In the genomic region with DNA sequence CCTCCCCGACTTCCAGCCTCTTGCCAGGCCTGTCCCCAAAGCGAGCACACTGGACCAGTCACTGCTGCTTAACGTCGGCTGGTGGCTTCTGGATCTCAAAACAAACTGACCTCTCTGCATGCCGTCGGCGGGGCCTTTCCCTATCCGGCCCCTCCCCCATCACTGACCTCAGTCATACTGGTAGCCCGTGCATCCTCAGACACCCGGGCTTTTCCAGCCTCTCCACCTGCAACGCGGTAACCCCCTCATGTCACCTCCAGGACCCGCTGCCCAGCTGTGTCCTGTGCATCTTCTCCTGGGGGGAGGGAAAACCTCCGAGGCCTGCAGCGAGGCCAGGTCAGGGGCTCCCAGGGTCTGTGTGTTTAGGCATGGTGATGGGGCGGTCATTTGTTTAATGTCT, we compare ENCODE assay signal across 2 cellular contexts.
TF ChIP-seq lines count a peak whose summit lies in the region.

No MANE protein-coding gene starts in this region.

TF ChIP-seq in IMR-90, 13 proteins besides CTCF, POLR2A, EP300 and RAD21:
- no peak for TF ChIP-seq RCOR1 (IDR thresholded peaks at IDR 0.05; ENCODE audit: insufficient replicate concordance, low read length)
- no peak for TF ChIP-seq MXI1 (IDR thresholded peaks at IDR 0.05; ENCODE audit: borderline replicate concordance, low read depth, low read length)

TF ChIP-seq in H1, 55 proteins besides CTCF, POLR2A, EP300 and RAD21:
- TF ChIP-seq, protein P1, sequence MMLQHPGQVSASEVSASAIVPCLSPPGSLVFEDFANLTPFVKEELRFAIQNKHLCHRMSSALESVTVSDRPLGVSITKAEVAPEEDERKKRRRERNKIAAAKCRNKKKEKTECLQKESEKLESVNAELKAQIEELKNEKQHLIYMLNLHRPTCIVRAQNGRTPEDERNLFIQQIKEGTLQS (IDR thresholded peaks at IDR 0.05; ENCODE audit: insufficient read depth, low read depth, low read length), result no peak
- TF ChIP-seq EZH2 (IDR thresholded peaks at IDR 0.05; ENCODE audit: low read depth, low read length, severe bottlenecking), result no peak
- no peak for TF ChIP-seq MAFK (IDR thresholded peaks at IDR 0.05; ENCODE audit: low read depth, low read length)
- TF ChIP-seq, protein P2, sequence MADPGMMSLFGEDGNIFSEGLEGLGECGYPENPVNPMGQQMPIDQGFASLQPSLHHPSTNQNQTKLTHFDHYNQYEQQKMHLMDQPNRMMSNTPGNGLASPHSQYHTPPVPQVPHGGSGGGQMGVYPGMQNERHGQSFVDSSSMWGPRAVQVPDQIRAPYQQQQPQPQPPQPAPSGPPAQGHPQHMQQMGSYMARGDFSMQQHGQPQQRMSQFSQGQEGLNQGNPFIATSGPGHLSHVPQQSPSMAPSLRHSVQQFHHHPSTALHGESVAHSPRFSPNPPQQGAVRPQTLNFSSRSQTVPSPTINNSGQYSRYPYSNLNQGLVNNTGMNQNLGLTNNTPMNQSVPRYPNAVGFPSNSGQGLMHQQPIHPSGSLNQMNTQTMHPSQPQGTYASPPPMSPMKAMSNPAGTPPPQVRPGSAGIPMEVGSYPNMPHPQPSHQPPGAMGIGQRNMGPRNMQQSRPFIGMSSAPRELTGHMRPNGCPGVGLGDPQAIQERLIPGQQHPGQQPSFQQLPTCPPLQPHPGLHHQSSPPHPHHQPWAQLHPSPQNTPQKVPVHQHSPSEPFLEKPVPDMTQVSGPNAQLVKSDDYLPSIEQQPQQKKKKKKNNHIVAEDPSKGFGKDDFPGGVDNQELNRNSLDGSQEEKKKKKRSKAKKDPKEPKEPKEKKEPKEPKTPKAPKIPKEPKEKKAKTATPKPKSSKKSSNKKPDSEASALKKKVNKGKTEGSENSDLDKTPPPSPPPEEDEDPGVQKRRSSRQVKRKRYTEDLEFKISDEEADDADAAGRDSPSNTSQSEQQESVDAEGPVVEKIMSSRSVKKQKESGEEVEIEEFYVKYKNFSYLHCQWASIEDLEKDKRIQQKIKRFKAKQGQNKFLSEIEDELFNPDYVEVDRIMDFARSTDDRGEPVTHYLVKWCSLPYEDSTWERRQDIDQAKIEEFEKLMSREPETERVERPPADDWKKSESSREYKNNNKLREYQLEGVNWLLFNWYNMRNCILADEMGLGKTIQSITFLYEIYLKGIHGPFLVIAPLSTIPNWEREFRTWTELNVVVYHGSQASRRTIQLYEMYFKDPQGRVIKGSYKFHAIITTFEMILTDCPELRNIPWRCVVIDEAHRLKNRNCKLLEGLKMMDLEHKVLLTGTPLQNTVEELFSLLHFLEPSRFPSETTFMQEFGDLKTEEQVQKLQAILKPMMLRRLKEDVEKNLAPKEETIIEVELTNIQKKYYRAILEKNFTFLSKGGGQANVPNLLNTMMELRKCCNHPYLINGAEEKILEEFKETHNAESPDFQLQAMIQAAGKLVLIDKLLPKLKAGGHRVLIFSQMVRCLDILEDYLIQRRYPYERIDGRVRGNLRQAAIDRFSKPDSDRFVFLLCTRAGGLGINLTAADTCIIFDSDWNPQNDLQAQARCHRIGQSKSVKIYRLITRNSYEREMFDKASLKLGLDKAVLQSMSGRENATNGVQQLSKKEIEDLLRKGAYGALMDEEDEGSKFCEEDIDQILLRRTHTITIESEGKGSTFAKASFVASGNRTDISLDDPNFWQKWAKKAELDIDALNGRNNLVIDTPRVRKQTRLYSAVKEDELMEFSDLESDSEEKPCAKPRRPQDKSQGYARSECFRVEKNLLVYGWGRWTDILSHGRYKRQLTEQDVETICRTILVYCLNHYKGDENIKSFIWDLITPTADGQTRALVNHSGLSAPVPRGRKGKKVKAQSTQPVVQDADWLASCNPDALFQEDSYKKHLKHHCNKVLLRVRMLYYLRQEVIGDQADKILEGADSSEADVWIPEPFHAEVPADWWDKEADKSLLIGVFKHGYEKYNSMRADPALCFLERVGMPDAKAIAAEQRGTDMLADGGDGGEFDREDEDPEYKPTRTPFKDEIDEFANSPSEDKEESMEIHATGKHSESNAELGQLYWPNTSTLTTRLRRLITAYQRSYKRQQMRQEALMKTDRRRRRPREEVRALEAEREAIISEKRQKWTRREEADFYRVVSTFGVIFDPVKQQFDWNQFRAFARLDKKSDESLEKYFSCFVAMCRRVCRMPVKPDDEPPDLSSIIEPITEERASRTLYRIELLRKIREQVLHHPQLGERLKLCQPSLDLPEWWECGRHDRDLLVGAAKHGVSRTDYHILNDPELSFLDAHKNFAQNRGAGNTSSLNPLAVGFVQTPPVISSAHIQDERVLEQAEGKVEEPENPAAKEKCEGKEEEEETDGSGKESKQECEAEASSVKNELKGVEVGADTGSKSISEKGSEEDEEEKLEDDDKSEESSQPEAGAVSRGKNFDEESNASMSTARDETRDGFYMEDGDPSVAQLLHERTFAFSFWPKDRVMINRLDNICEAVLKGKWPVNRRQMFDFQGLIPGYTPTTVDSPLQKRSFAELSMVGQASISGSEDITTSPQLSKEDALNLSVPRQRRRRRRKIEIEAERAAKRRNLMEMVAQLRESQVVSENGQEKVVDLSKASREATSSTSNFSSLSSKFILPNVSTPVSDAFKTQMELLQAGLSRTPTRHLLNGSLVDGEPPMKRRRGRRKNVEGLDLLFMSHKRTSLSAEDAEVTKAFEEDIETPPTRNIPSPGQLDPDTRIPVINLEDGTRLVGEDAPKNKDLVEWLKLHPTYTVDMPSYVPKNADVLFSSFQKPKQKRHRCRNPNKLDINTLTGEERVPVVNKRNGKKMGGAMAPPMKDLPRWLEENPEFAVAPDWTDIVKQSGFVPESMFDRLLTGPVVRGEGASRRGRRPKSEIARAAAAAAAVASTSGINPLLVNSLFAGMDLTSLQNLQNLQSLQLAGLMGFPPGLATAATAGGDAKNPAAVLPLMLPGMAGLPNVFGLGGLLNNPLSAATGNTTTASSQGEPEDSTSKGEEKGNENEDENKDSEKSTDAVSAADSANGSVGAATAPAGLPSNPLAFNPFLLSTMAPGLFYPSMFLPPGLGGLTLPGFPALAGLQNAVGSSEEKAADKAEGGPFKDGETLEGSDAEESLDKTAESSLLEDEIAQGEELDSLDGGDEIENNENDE (IDR thresholded peaks at IDR 0.05; ENCODE audit: insufficient replicate concordance, low read length), result no peak
- no peak for TF ChIP-seq RXRA (IDR thresholded peaks at IDR 0.05; ENCODE audit: insufficient read depth, low read depth, low read length)
- no peak for TF ChIP-seq CHD2 (IDR thresholded peaks at IDR 0.05; ENCODE audit: low read length)
- TF ChIP-seq JUN (IDR thresholded peaks at IDR 0.05; ENCODE audit: low read depth, low read length), result no peak
- no peak for TF ChIP-seq HDAC2 (IDR thresholded peaks at IDR 0.05; ENCODE audit: borderline replicate concordance in 1 of 2, low read depth in 2 of 2, low read length in 2 of 2)
- TF ChIP-seq SP1 (IDR thresholded peaks at IDR 0.05; ENCODE audit: low read depth, low read length), result no peak
- TF ChIP-seq ZNF274 (IDR thresholded peaks at IDR 0.05; ENCODE audit: borderline replicate concordance, extremely low read depth, low read length), result no peak
- no peak for TF ChIP-seq TBP (IDR thresholded peaks at IDR 0.05; ENCODE audit: low read depth, low read length)
- TF ChIP-seq, protein P3, sequence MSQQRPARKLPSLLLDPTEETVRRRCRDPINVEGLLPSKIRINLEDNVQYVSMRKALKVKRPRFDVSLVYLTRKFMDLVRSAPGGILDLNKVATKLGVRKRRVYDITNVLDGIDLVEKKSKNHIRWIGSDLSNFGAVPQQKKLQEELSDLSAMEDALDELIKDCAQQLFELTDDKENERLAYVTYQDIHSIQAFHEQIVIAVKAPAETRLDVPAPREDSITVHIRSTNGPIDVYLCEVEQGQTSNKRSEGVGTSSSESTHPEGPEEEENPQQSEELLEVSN (IDR thresholded peaks at IDR 0.05), result no peak
- no peak for TF ChIP-seq TEAD4 (IDR thresholded peaks at IDR 0.05; ENCODE audit: low read depth, low read length)
